In genomic region chr14:73770977-73771847, GRCh38 we compare ENCODE assay signal across 8 cellular contexts. TPM values are rescaled to one million over a fixed set of nuclear protein-coding genes. Genes with fewer than 3 reads are reported as not detected.
DNase-seq lines count a peak whose midpoint lies in the region; ATAC-seq and TF ChIP-seq lines count a peak whose summit lies in the region.

No MANE protein-coding gene starts in this region.

- no peaks in the 10 kb centered on the region for H3K9me3 ChIP-seq in mucosa of descending colon

- TF ChIP-seq CTCF in mucosa of descending colon (IDR thresholded peaks at IDR 0.05), result no peak

- intact Hi-C loops in mucosa of descending colon (cut with DNase I, micrococcal nuclease), result no loop called here

- POLR2A ChIA-PET in activated CD4-positive, alpha-beta memory T cell treated with anti-CD3 and anti-CD28 coated beads, Interleukin-2, amount 10 ng/mL, durations not matched to agents 7 days and 5 days (lab: Charles Lee), result interaction anchor here (0.7 to 8.8 kb wide), 11 partner anchors 9 to 202 kb away, joined by 3 to 131 read pairs (median 7); partner anchors contain the start of genes ACOT2 and PTGR2

- peaks cover 10% of the 10 kb centered on the region for H3K36me3 Mint-ChIP-seq in activated CD4-positive, alpha-beta memory T cell treated with anti-CD3 and anti-CD28 coated beads, Interleukin-2, amount 10 ng/mL, durations not matched to agents 7 days and 5 days (ENCODE audit: low read depth)

- ATAC-seq in GM18520 (IDR thresholded peaks at IDR 0.05; ENCODE audit: unreplicated experiment) (peak; percentile 2), HG02840 (IDR thresholded peaks at IDR 0.05; ENCODE audit: low FRiP score, unreplicated experiment) (peak; percentile 20), mucosa of descending colon (peak; percentile 60)

- CTCF ChIA-PET in activated CD4-positive, alpha-beta memory T cell treated with anti-CD3 and anti-CD28 coated beads, Interleukin-2, amount 10 ng/mL, durations not matched to agents 7 days and 5 days (lab: Charles Lee), result interaction anchor here (0.6 to 5.6 kb wide), 9 partner anchors 9 to 268 kb away, joined by 3 to 33 read pairs (median 4); a partner anchor contains a TSS

- no peaks in the 10 kb centered on the region for H3K9me3 Mint-ChIP-seq in activated CD4-positive, alpha-beta memory T cell treated with anti-CD3 and anti-CD28 coated beads, Interleukin-2, amount 10 ng/mL, durations not matched to agents 7 days and 5 days

- H3K36me3 ChIP-seq in mucosa of descending colon (ENCODE audit: low read depth), result no peaks in the 10 kb centered on the region

- H3K4me3 Mint-ChIP-seq in activated CD4-positive, alpha-beta memory T cell treated with anti-CD3 and anti-CD28 coated beads, Interleukin-2, amount 10 ng/mL, durations not matched to agents 7 days and 5 days, result peak overlapping the region; percentile 12

- peak overlapping the region; percentile 80 for H3K27ac Mint-ChIP-seq in activated CD4-positive, alpha-beta memory T cell treated with anti-CD3 and anti-CD28 coated beads, Interleukin-2, amount 10 ng/mL, durations not matched to agents 7 days and 5 days

- peaks cover 69% of the 10 kb centered on the region for H3K4me1 Mint-ChIP-seq in activated CD4-positive, alpha-beta memory T cell treated with anti-CD3 and anti-CD28 coated beads, Interleukin-2, amount 10 ng/mL, durations not matched to agents 7 days and 5 days

- H3K27me3 Mint-ChIP-seq in activated CD4-positive, alpha-beta memory T cell treated with anti-CD3 and anti-CD28 coated beads, Interleukin-2, amount 10 ng/mL, durations not matched to agents 7 days and 5 days, result no peaks in the 10 kb centered on the region

- peaks cover 73% of the 10 kb centered on the region for H3K4me1 ChIP-seq in mucosa of descending colon (ENCODE audit: low read depth)

- DNase-seq in activated CD4-positive, alpha-beta memory T cell treated with anti-CD3 and anti-CD28 coated beads, Interleukin-2, amount 10 ng/mL, durations not matched to agents 7 days and 5 days, result no peak
- DNase-seq in mucosa of descending colon, result peak; percentile 58 to 72 (median 70)
- no peak for DNase-seq in HCEC 1CT
- DNase-seq in stimulated activated CD4-positive, alpha-beta T cell treated with anti-CD3 and anti-CD28 coated beads, Interleukin-4, amount 100 ng/mL, for 1 hour, result no peak
- DNase-seq in NCI-H1105 treated with DMSO at 0.1 percent for 48 hours (lab: John Stamatoyannopoulos, UW), result no peak
- no peak for DNase-seq in islet precursor cell

- no peak overlapping the region for H3K4me3 ChIP-seq in mucosa of descending colon

RNA-seq across cellular contexts. Expression of gene PNMA1, which starts 57.0 kb away (rescaled TPM):
- total RNA-seq in activated CD4-positive, alpha-beta memory T cell treated with anti-CD3 and anti-CD28 coated beads, Interleukin-2, amount 10 ng/mL, durations not matched to agents 7 days and 5 days, result 10 to 100 TPM; 28.2 to 30.0 TPM
- total RNA-seq in mucosa of descending colon, result 10 to 100 TPM; 11.7 to 70.7 (median 15.5) TPM

Comparison
In these comparisons a context has a peak if more than half of its experiments do, and no peak if none do; other contexts are left out.
1. ATAC-seq: peak in every context shown above with its lines; median percentile 60 in mucosa of descending colon; 20 in HG02840; 2 in GM18520.
2. DNase-seq: peak in mucosa of descending colon (3 of 3); none in activated CD4-positive, alpha-beta memory T cell treated with anti-CD3 and anti-CD28 coated beads, Interleukin-2, amount 10 ng/mL, durations not matched to agents 7 days and 5 days (single experiment), HCEC 1CT (single experiment), stimulated activated CD4-positive, alpha-beta T cell treated with anti-CD3 and anti-CD28 coated beads, Interleukin-4, amount 100 ng/mL, for 1 hour (single experiment), NCI-H1105 treated with DMSO at 0.1 percent for 48 hours (single experiment) and islet precursor cell (single experiment).